Comparison of ENCODE assay signal across 21 cellular contexts in the genomic region with DNA sequence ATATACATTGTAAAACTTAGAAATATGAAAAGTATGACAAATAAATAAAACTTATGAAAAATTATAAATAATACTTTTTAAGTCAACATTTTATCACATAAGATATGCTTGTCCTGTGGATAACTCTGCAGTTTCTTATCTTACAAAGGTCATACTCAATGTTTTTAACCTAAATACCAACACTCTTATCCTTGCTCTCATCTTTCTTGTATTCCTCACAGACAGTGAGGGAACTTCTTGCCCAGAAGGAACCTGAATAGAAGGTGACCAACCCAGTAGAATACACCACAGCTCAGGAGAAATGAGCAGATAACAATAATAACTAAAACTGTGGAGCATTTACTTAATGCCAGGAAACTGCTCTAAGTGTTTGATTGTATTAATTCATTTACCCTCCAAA.
"Had no signal": no experiment of that assay in that cellular context is flagged by ENCODE, and none has a peak within 500 bp of the region (broad histone marks: within the 10 kb centered on the region; RNA-seq: fewer than 3 reads in every experiment).

No MANE protein-coding gene starts in this region.

- H3K9me3 ChIP-seq: adrenal gland, body of pancreas, breast epithelium had no signal

- H3K4me1 ChIP-seq: adrenal gland, body of pancreas, breast epithelium had no signal

- H3K36me3 ChIP-seq: adrenal gland, breast epithelium had no signal

- H3K27ac ChIP-seq: adrenal gland, body of pancreas, breast epithelium, RWPE1, VCaP had no signal

- H3K27me3 ChIP-seq: adrenal gland, body of pancreas had no signal

- H3K27ac Mint-ChIP-seq: activated B cell treated with CpG ODN at 0.5 μM for 24 hours; activated CD4-positive, alpha-beta memory T cell treated with anti-CD3 and anti-CD28 coated beads for 36 hours; activated naive CD4-positive, alpha-beta T cell treated with anti-CD3 and anti-CD28 coated beads, Interleukin-2, amount 50 U/mL, for 72 hours had no signal

- DNase-seq: activated B cell treated with CpG ODN at 0.5 μM for 24 hours, Kasumi-1, KG1, NCI-H1092 treated with DMSO at 0.1 percent for 48 hours, NCI-H187, NCI-H2029 treated with DMSO at 0.1 percent for 48 hours, NCI-H2107, NCI-H2171, NCI-H510A, NCI-H748 treated with DMSO at 0.1 percent for 48 hours, PC-9, SIG-M5, T1000 had no signal

- H3K9me3 Mint-ChIP-seq: activated B cell treated with CpG ODN at 0.5 μM for 24 hours; activated CD4-positive, alpha-beta memory T cell treated with anti-CD3 and anti-CD28 coated beads for 36 hours; activated naive CD4-positive, alpha-beta T cell treated with anti-CD3 and anti-CD28 coated beads, Interleukin-2, amount 50 U/mL, for 72 hours had no signal

- H3K4me3 ChIP-seq: adrenal gland, body of pancreas, breast epithelium, PC-9 had no signal

- H3K4me1 Mint-ChIP-seq: activated B cell treated with CpG ODN at 0.5 μM for 24 hours had no signal

- ATAC-seq: Right ventricle myocardium inferior had no signal

- H3K36me3 Mint-ChIP-seq: activated CD4-positive, alpha-beta memory T cell treated with anti-CD3 and anti-CD28 coated beads for 36 hours; activated naive CD4-positive, alpha-beta T cell treated with anti-CD3 and anti-CD28 coated beads, Interleukin-2, amount 50 U/mL, for 72 hours had no signal

- H3K4me3 Mint-ChIP-seq: activated B cell treated with CpG ODN at 0.5 μM for 24 hours; activated CD4-positive, alpha-beta memory T cell treated with anti-CD3 and anti-CD28 coated beads for 36 hours had no signal

- H3K4me2 ChIP-seq: PC-9 had no signal
